Comparison of ENCODE assay signal across 28 cellular contexts in genomic region chr10:47286591-47287325, GRCh38. TPM values are rescaled to one million over a fixed set of nuclear protein-coding genes. Genes with fewer than 3 reads are reported as not detected.
DNase-seq lines count a peak whose midpoint lies in the region; ATAC-seq and TF ChIP-seq lines count a peak whose summit lies in the region.
"Had no signal": no experiment of that assay in that cellular context is flagged by ENCODE, and none has a peak within 500 bp of the region (broad histone marks: within the 10 kb centered on the region; RNA-seq: fewer than 3 reads in every experiment).

No MANE protein-coding gene starts in this region.

- H3K27me3 Mint-ChIP-seq in activated CD4-positive, alpha-beta T cell treated with anti-CD3 and anti-CD28 coated beads, Interleukin-2, amount 10 ng/mL, durations not matched to agents 7 days and 5 days: no peaks in the 10 kb centered on the region
- no peaks in the 10 kb centered on the region for H3K27me3 Mint-ChIP-seq in CD4-positive, alpha-beta memory T cell
- peaks cover 0 to 2% (median 0%) of the 10 kb centered on the region in 5 donors for H3K27me3 Mint-ChIP-seq in naive thymus-derived CD4-positive, alpha-beta T cell

- POLR2A ChIA-PET in activated CD4-positive, alpha-beta T cell treated with anti-CD3 and anti-CD28 coated beads, Interleukin-2, amount 10 ng/mL, durations not matched to agents 7 days and 5 days (lab: Charles Lee): no interaction called here
- POLR2A ChIA-PET in CD4-positive, alpha-beta memory T cell (lab: Charles Lee; ENCODE audit: partially characterized antibody): interaction anchor here (1.1 to 2.2 kb wide), 4 partner anchors 9 to 121 kb away, joined by 3 to 9 read pairs (median 6); no protein-coding TSS in a partner anchor
- POLR2A ChIA-PET in naive thymus-derived CD4-positive, alpha-beta T cell (lab: Charles Lee): interaction anchor here (0.8 to 2.2 kb wide), 10 partner anchors 9 to 161 kb away, joined by 3 to 8 read pairs (median 3); no protein-coding TSS in a partner anchor

- H3K4me3 ChIP-seq in CD4-positive, alpha-beta memory T cell (ENCODE audit: low read length in 2 of 2): no peak overlapping the region
- H3K4me3 ChIP-seq in ascending aorta: no peak overlapping the region
- H3K4me3 ChIP-seq in naive thymus-derived CD4-positive, alpha-beta T cell (ENCODE audit: low read length): peak overlapping the region; percentile 29
- H3K4me3 ChIP-seq: A549, Peyer's patch, skin epidermis, vagina had no signal

- no peaks in the 10 kb centered on the region for H3K36me3 Mint-ChIP-seq in activated CD4-positive, alpha-beta T cell treated with anti-CD3 and anti-CD28 coated beads, Interleukin-2, amount 10 ng/mL, durations not matched to agents 7 days and 5 days (ENCODE audit: low read depth)
- no peaks in the 10 kb centered on the region for H3K36me3 Mint-ChIP-seq in CD4-positive, alpha-beta memory T cell
- H3K36me3 Mint-ChIP-seq in naive thymus-derived CD4-positive, alpha-beta T cell: no peaks in the 10 kb centered on the region

- no peak overlapping the region for H3K27ac ChIP-seq in CD4-positive, alpha-beta memory T cell (ENCODE audit: low read depth, low read length)
- peak overlapping the region; percentile 29 to 54 for H3K27ac ChIP-seq in ascending aorta
- no peak overlapping the region for H3K27ac ChIP-seq in naive thymus-derived CD4-positive, alpha-beta T cell (ENCODE audit: low read depth, low read length)
- H3K27ac ChIP-seq: A549, C4-2B, Peyer's patch, skin epidermis, vagina had no signal

- peaks cover 32% of the 10 kb centered on the region for H3K4me1 Mint-ChIP-seq in activated CD4-positive, alpha-beta T cell treated with anti-CD3 and anti-CD28 coated beads, Interleukin-2, amount 10 ng/mL, durations not matched to agents 7 days and 5 days
- H3K4me1 Mint-ChIP-seq in CD4-positive, alpha-beta memory T cell: peaks cover 19 to 34% (median 27%) of the 10 kb centered on the region in 4 donors
- peaks cover 22 to 49% (median 33%) of the 10 kb centered on the region in 7 donors for H3K4me1 Mint-ChIP-seq in naive thymus-derived CD4-positive, alpha-beta T cell

- no peak overlapping the region for H3K4me3 Mint-ChIP-seq in activated CD4-positive, alpha-beta T cell treated with anti-CD3 and anti-CD28 coated beads, Interleukin-2, amount 10 ng/mL, durations not matched to agents 7 days and 5 days
- peak overlapping the region in 5 of 8 donors; percentile 27 to 66 (median 48) for H3K4me3 Mint-ChIP-seq in CD4-positive, alpha-beta memory T cell
- H3K4me3 Mint-ChIP-seq in naive thymus-derived CD4-positive, alpha-beta T cell: peak overlapping the region; percentile 38 to 80 (median 70)
- H3K4me3 Mint-ChIP-seq: activated T-cell treated with anti-CD3 and anti-CD28 coated beads, Interleukin-2, amount 50 U/mL, for 72 hours; nephron had no signal

- H3K9me3 ChIP-seq in CD4-positive, alpha-beta memory T cell (ENCODE audit: control insufficient read depth in 1 of 2, low read length in 2 of 2): no peaks in the 10 kb centered on the region
- H3K9me3 ChIP-seq in ascending aorta: no peaks in the 10 kb centered on the region
- H3K9me3 ChIP-seq in naive thymus-derived CD4-positive, alpha-beta T cell (ENCODE audit: control insufficient read depth in 2 of 3, low read length in 3 of 3): no peaks in the 10 kb centered on the region
- H3K9me3 ChIP-seq: A549, Peyer's patch, SK-N-SH, vagina had no signal

- H3K36me3 ChIP-seq in CD4-positive, alpha-beta memory T cell (ENCODE audit: insufficient read depth, low read length): no peaks in the 10 kb centered on the region
- H3K36me3 ChIP-seq in ascending aorta: no peaks in the 10 kb centered on the region
- no peaks in the 10 kb centered on the region for H3K36me3 ChIP-seq in naive thymus-derived CD4-positive, alpha-beta T cell (ENCODE audit: control insufficient read depth in 2 of 3, insufficient read depth in 3 of 3, low read length in 3 of 3)
- H3K36me3 ChIP-seq: Peyer's patch, vagina had no signal

- intact Hi-C loops in CD4-positive, alpha-beta memory T cell (cut with micrococcal nuclease): no loop called here
- intact Hi-C loops in ascending aorta (cut with DNase I): no loop called here
- intact Hi-C loops in naive thymus-derived CD4-positive, alpha-beta T cell (cut with micrococcal nuclease): no loop called here

- CTCF ChIA-PET in activated CD4-positive, alpha-beta T cell treated with anti-CD3 and anti-CD28 coated beads, Interleukin-2, amount 10 ng/mL, durations not matched to agents 7 days and 5 days (lab: Charles Lee): interaction anchor here (0.9 to 1.5 kb wide), 3 partner anchors 8 to 14 kb away, joined by 3 to 5 read pairs (median 4); no protein-coding TSS in a partner anchor
- CTCF ChIA-PET in CD4-positive, alpha-beta memory T cell (lab: Charles Lee; ENCODE audit: partially characterized antibody): interaction anchor here (0.9 to 1.9 kb wide), 3 partner anchors 11 to 262 kb away, joined by 3 to 8 read pairs (median 4); no protein-coding TSS in a partner anchor
- CTCF ChIA-PET in naive thymus-derived CD4-positive, alpha-beta T cell (lab: Charles Lee): interaction anchor here (0.6 to 2.1 kb wide), 5 partner anchors 8 to 91 kb away, joined by 3 to 5 read pairs (median 3); no protein-coding TSS in a partner anchor

- TF ChIP-seq CTCF in ascending aorta (IDR thresholded peaks at IDR 0.05): no peak
- no peak for TF ChIP-seq CTCF in GM13976 (IDR thresholded peaks at IDR 0.05; ENCODE audit: borderline replicate concordance, control extremely low read depth, extremely low read depth, insufficient read depth, missing control alignments)

- H3K27ac Mint-ChIP-seq in activated CD4-positive, alpha-beta T cell treated with anti-CD3 and anti-CD28 coated beads, Interleukin-2, amount 10 ng/mL, durations not matched to agents 7 days and 5 days: peak overlapping the region; percentile 82
- H3K27ac Mint-ChIP-seq in CD4-positive, alpha-beta memory T cell: peak overlapping the region; percentile 19 to 88 (median 76)
- H3K27ac Mint-ChIP-seq in naive thymus-derived CD4-positive, alpha-beta T cell: peak overlapping the region; percentile 71 to 94 (median 87)
- H3K27ac Mint-ChIP-seq: activated T-cell treated with anti-CD3 and anti-CD28 coated beads, Interleukin-2, amount 50 U/mL, for 72 hours; nephron; progenitor cell of endocrine pancreas had no signal

- in situ Hi-C loops in GM13976 (cut with MboI; ENCODE audit: low sequenced_read_pairs, unreplicated experiment): no loop called here

- peak; percentile 19 for DNase-seq in activated CD4-positive, alpha-beta T cell treated with anti-CD3 and anti-CD28 coated beads, Interleukin-2, amount 10 ng/mL, durations not matched to agents 7 days and 5 days
- no peak for DNase-seq in activated CD4-positive, alpha-beta T cell treated with anti-CD3 and anti-CD28 coated beads for 1 hour
- DNase-seq in CD4-positive, alpha-beta memory T cell: peak in 1 of 5 donors; percentile 15
- peak in 1 of 2 donors; percentile 21 for DNase-seq in ascending aorta (ENCODE audit: low spot score in 2 of 2)
- peak in 7 of 9 donors; percentile 21 to 42 (median 34) for DNase-seq in naive thymus-derived CD4-positive, alpha-beta T cell
- DNase-seq in activated gamma-delta T cell treated with Interleukin-2 at 50 U/mL for 16 hours: no peak
- no peak for DNase-seq in AML-193 (lab: John Stamatoyannopoulos, UW)
- DNase-seq in GM13976 (ENCODE audit: low spot score): no peak
- DNase-seq: activated CD4-positive, alpha-beta T cell treated with anti-CD3 and anti-CD28 coated beads for 4 hours; activated T-cell treated with anti-CD3 and anti-CD28 coated beads, Interleukin-2, amount 50 U/mL, for 72 hours; amygdala; central memory CD4-positive, alpha-beta T cell; kidney glomerular epithelial cell; mesenchymal stem cell; MM.1S; NCI-H187; stimulated activated CD4-positive, alpha-beta T cell treated with anti-CD3 and anti-CD28 coated beads, Interleukin-4, amount 100 ng/mL, for 24 hours had no signal

- no peaks in the 10 kb centered on the region for H3K9me3 Mint-ChIP-seq in activated CD4-positive, alpha-beta T cell treated with anti-CD3 and anti-CD28 coated beads, Interleukin-2, amount 10 ng/mL, durations not matched to agents 7 days and 5 days
- H3K9me3 Mint-ChIP-seq in CD4-positive, alpha-beta memory T cell: no peaks in the 10 kb centered on the region
- H3K9me3 Mint-ChIP-seq in naive thymus-derived CD4-positive, alpha-beta T cell: no peaks in the 10 kb centered on the region
- H3K9me3 Mint-ChIP-seq: activated T-cell treated with anti-CD3 and anti-CD28 coated beads, Interleukin-2, amount 50 U/mL, for 72 hours; nephron had no signal

- peak; percentile 47 for ATAC-seq in naive thymus-derived CD4-positive, alpha-beta T cell
- ATAC-seq: A549 had no signal

- H3K27me3 ChIP-seq in CD4-positive, alpha-beta memory T cell (ENCODE audit: insufficient read depth, low read length): no peaks in the 10 kb centered on the region
- H3K27me3 ChIP-seq in ascending aorta: no peaks in the 10 kb centered on the region
- H3K27me3 ChIP-seq in naive thymus-derived CD4-positive, alpha-beta T cell (ENCODE audit: control insufficient read depth in 2 of 2, insufficient read depth in 2 of 2, low read length in 2 of 2): no peaks in the 10 kb centered on the region
- H3K27me3 ChIP-seq: Peyer's patch, vagina had no signal

- H3K4me1 ChIP-seq in CD4-positive, alpha-beta memory T cell (ENCODE audit: insufficient read depth, low read length): peaks cover 25% of the 10 kb centered on the region
- H3K4me1 ChIP-seq in ascending aorta: peaks cover 0 to 8% of the 10 kb centered on the region in 2 donors
- peaks cover 8 to 25% of the 10 kb centered on the region in 2 donors for H3K4me1 ChIP-seq in naive thymus-derived CD4-positive, alpha-beta T cell (ENCODE audit: control insufficient read depth in 2 of 2, insufficient read depth in 2 of 2, low read length in 2 of 2)
- H3K4me1 ChIP-seq: A549, Peyer's patch had no signal

RNA-seq across cellular contexts. Expression of gene GDF10, which starts 13.2 kb away (rescaled TPM):
- total RNA-seq in activated CD4-positive, alpha-beta T cell treated with anti-CD3 and anti-CD28 coated beads, Interleukin-2, amount 10 ng/mL, durations not matched to agents 7 days and 5 days: under 1 TPM in 1 of 2 experiments, not detected in 1; 0.08 TPM
- 1 to 10 TPM in 1 of 2 experiments, under 1 TPM in 1; 0.81 to 1.3 TPM for total RNA-seq in CD4-positive, alpha-beta memory T cell
- polyA plus RNA-seq in CD4-positive, alpha-beta memory T cell: under 1 TPM; 0.19 to 0.75 TPM
- 1.2 TPM for total RNA-seq in ascending aorta
- 1 to 10 TPM in 2 of 5 experiments, under 1 TPM in 2, not detected in 1; 0.16 to 1.6 (median 0.80) TPM for total RNA-seq in naive thymus-derived CD4-positive, alpha-beta T cell
- under 1 TPM; 0.69 to 0.82 TPM for polyA plus RNA-seq in naive thymus-derived CD4-positive, alpha-beta T cell
- total RNA-seq: progenitor cell of endocrine pancreas had no signal

RNA-seq across cellular contexts. Expression of gene GDF2, which starts 35.5 kb away (rescaled TPM):
- not detected for total RNA-seq in activated CD4-positive, alpha-beta T cell treated with anti-CD3 and anti-CD28 coated beads, Interleukin-2, amount 10 ng/mL, durations not matched to agents 7 days and 5 days
- total RNA-seq in CD4-positive, alpha-beta memory T cell: not detected
- not detected for polyA plus RNA-seq in CD4-positive, alpha-beta memory T cell
- 0.21 TPM for total RNA-seq in ascending aorta
- not detected for total RNA-seq in naive thymus-derived CD4-positive, alpha-beta T cell
- not detected for polyA plus RNA-seq in naive thymus-derived CD4-positive, alpha-beta T cell
- total RNA-seq: activated T-cell treated with anti-CD3 and anti-CD28 coated beads, Interleukin-2, amount 50 U/mL, for 72 hours; frontal cortex; Peyer's patch; progenitor cell of endocrine pancreas; subcutaneous adipose tissue; vagina had no signal
- polyA plus RNA-seq: A549, esophagus, SK-N-SH had no signal

Comparison
In these comparisons a context has a peak if more than half of its experiments do, and no peak if none do; other contexts are left out.
1. DNase-seq: peak in activated CD4-positive, alpha-beta T cell treated with anti-CD3 and anti-CD28 coated beads, Interleukin-2, amount 10 ng/mL, durations not matched to agents 7 days and 5 days (single experiment) and naive thymus-derived CD4-positive, alpha-beta T cell (7 of 9); none in activated CD4-positive, alpha-beta T cell treated with anti-CD3 and anti-CD28 coated beads for 1 hour (single experiment), activated gamma-delta T cell treated with Interleukin-2 at 50 U/mL for 16 hours (single experiment), AML-193 (0 of 2) and GM13976 (single experiment).
2. H3K27ac ChIP-seq: peak in ascending aorta (2 of 2); none in CD4-positive, alpha-beta memory T cell (single experiment) and naive thymus-derived CD4-positive, alpha-beta T cell (single experiment).
3. Peak in every context shown above with its lines, with median percentiles within 50 percentile points of each other: H3K27ac Mint-ChIP-seq.